ENCODE assay signal across 1 cellular context in genomic region chr2:199019898-199020507, GRCh38.
TF ChIP-seq lines count a peak whose summit lies in the region.

No MANE protein-coding gene starts in this region.

TF ChIP-seq in GM12878, 131 proteins besides CTCF, POLR2A, EP300 and RAD21 (continued from another document):
- TF ChIP-seq ZNF687 (IDR thresholded peaks at IDR 0.05) (no peak), DPF2 (IDR thresholded peaks at IDR 0.05) (no peak), STAT3 (IDR thresholded peaks at IDR 0.05; ENCODE audit: low read depth, low read length) (no peak)
